1 cellular context compared by ENCODE assay signal in the genomic region with DNA sequence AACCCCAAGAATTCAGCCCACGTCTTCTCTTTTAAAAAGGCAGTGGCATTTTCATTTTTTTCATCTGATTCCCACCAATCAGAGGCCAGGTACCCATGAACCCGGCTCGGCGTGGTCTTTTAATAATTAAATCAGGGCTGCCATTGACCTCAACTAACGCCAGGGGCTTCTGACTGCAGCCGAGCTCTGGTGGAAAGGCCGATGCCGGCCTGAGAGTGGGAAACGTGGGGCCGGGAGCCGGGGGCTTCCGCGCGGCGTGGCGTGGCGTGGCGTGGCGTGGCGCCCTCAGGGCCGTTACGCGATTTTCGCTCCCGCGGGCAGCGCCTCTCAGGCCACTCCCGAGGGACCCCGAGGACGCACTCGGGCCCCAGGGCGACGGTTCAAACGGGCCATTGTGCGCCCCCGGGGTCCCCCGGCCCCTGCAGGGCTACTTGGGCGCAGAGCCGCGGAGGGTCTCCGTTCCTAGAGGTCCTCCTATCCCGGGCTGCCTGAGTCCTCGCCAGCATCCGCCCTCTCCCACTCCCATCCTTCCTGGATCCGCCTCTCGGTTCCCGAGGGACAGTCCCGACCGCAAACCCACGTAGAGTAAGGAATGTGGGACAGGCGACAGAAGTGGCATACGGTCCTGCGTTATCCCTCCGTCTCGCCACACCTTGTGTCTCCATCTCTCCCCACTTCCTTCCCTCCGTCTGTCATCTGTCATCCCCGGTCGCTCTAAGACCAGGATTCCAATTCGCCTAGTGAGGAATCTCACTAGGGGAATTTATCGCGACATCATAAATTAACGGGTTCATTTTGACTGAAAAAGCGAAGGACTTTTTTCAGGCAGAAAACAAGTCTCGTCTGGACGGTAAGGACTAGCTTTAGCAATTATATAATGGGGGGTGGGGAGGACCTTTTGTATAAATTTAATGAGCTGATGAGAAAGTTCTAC.
TF ChIP-seq lines count a peak whose summit lies in the region.

No MANE protein-coding gene starts in this region.

TF ChIP-seq in K562, 482 proteins besides CTCF, POLR2A, EP300 and RAD21 (continued from another document):
- TF ChIP-seq, protein P1, sequence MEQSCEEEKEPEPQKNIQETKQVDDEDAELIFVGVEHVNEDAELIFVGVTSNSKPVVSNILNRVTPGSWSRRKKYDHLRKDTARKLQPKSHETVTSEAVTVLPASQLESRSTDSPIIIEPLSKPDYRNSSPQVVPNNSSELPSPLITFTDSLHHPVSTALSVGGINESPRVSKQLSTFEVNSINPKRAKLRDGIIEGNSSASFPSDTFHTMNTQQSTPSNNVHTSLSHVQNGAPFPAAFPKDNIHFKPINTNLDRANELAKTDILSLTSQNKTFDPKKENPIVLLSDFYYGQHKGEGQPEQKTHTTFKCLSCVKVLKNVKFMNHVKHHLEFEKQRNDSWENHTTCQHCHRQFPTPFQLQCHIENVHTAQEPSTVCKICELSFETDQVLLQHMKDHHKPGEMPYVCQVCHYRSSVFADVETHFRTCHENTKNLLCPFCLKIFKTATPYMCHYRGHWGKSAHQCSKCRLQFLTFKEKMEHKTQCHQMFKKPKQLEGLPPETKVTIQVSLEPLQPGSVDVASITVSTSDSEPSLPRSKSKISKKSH (CRISPR knock-in tag; IDR thresholded peaks at IDR 0.05), result no peak
- TF ChIP-seq NR3C1 (CRISPR knock-in tag; IDR thresholded peaks at IDR 0.05), result no peak
- TF ChIP-seq XRCC3 (IDR thresholded peaks at IDR 0.05), result no peak
- TF ChIP-seq, protein P2, sequence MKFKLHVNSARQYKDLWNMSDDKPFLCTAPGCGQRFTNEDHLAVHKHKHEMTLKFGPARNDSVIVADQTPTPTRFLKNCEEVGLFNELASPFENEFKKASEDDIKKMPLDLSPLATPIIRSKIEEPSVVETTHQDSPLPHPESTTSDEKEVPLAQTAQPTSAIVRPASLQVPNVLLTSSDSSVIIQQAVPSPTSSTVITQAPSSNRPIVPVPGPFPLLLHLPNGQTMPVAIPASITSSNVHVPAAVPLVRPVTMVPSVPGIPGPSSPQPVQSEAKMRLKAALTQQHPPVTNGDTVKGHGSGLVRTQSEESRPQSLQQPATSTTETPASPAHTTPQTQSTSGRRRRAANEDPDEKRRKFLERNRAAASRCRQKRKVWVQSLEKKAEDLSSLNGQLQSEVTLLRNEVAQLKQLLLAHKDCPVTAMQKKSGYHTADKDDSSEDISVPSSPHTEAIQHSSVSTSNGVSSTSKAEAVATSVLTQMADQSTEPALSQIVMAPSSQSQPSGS (CRISPR knock-in tag; IDR thresholded peaks at IDR 0.05), result no peak
- TF ChIP-seq, protein P3, sequence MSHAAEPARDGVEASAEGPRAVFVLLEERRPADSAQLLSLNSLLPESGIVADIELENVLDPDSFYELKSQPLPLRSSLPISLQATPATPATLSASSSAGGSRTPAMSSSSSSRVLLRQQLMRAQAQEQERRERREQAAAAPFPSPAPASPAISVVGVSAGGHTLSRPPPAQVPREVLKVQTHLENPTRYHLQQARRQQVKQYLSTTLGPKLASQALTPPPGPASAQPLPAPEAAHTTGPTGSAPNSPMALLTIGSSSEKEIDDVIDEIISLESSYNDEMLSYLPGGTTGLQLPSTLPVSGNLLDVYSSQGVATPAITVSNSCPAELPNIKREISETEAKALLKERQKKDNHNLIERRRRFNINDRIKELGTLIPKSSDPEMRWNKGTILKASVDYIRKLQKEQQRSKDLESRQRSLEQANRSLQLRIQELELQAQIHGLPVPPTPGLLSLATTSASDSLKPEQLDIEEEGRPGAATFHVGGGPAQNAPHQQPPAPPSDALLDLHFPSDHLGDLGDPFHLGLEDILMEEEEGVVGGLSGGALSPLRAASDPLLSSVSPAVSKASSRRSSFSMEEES (CRISPR knock-in tag; IDR thresholded peaks at IDR 0.05), result no peak
- no peak for TF ChIP-seq MTA3 (IDR thresholded peaks at IDR 0.05; ENCODE audit: borderline replicate concordance)
- no peak for TF ChIP-seq RAD51 (IDR thresholded peaks at IDR 0.05; ENCODE audit: borderline replicate concordance, low read depth)
